ENCODE assay signal across 1 cellular context in genomic region chr20:32664352-32665159, GRCh38.
TF ChIP-seq lines count a peak whose summit lies in the region.

No MANE protein-coding gene starts in this region.

TF ChIP-seq in H1, 55 proteins besides CTCF, POLR2A, EP300 and RAD21:
- TF ChIP-seq CBX8 (IDR thresholded peaks at IDR 0.05; ENCODE audit: borderline replicate concordance, low read depth, low read length) = no peak
- no peak for TF ChIP-seq EGR1 (IDR thresholded peaks at IDR 0.05; ENCODE audit: borderline replicate concordance, low read depth, low read length)
- TF ChIP-seq JUN (IDR thresholded peaks at IDR 0.05; ENCODE audit: low read depth, low read length) = no peak
- TF ChIP-seq KDM1A (IDR thresholded peaks at IDR 0.05; ENCODE audit: borderline replicate concordance, low read length) = no peak
- TF ChIP-seq RFX5 (IDR thresholded peaks at IDR 0.05; ENCODE audit: borderline replicate concordance, low read depth, low read length) = no peak
- TF ChIP-seq SIN3A (conservative IDR thresholded peaks at IDR 0.05 in 1 of 2, IDR thresholded peaks at IDR 0.05 in 1 of 2; ENCODE audit: low read depth in 1 of 2, low read length in 2 of 2) = no peak
- TF ChIP-seq SIX5 (IDR thresholded peaks at IDR 0.05; ENCODE audit: low read depth, low read length) = no peak
- no peak for TF ChIP-seq RXRA (IDR thresholded peaks at IDR 0.05; ENCODE audit: insufficient read depth, low read depth, low read length)
- TF ChIP-seq NANOG (IDR thresholded peaks at IDR 0.05; ENCODE audit: insufficient read depth, low read depth, low read length, poor library complexity, severe bottlenecking) = no peak
- TF ChIP-seq SAP30 (IDR thresholded peaks at IDR 0.05; ENCODE audit: insufficient read depth, insufficient replicate concordance, low read length) = no peak
- no peak for TF ChIP-seq ASH2L (IDR thresholded peaks at IDR 0.05; ENCODE audit: low read length)
TF ChIP-seq in H1: peak in this region for 0.
